7 cellular contexts compared by ENCODE assay signal in the genomic region with DNA sequence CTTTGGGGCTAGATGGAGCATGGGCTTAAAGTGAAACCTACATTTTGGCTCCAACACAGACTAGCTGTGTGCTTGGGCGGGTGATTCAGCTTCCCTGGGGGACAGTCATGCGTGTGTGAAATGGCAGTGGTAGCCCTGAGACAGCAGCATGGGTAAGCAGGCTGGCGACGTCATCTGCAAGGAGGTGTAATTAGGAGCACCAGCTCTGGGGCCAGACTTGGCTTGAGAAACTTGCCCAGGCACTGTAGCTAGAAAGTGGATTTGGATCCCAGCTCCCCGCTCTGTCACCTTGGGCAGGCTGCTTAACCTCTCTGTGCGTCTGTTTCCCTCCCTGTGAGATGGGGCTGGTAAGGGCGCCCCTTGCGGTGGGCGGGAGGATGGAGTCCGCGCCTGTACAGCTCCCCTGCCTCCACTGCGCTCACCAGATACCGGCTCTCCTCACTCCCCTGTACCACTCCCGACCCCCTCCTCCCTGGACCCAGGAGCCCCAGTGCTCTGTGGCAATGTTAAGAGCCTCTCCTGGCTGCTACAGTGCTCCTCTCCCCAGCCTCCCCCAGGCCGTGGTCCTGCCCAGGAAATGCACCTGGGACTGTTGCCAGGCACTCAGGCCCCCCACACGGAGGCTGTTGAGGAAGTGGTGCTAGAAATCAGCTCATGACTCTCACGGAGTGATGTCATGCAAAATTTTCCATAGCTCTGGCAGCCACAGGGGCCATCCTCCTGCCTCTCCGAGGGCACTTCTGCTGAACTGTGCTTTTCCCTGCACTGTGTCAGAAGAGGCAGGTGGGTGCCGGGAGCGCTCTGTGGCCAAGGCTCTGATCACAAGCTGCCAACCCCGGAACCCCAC. TPM values are rescaled to one million over a fixed set of nuclear protein-coding genes. Genes with fewer than 3 reads are reported as not detected.
DNase-seq lines count a peak whose midpoint lies in the region; ATAC-seq, FAIRE-seq and TF ChIP-seq lines count a peak whose summit lies in the region.

No MANE protein-coding gene starts in this region.

- no peaks in the 10 kb centered on the region for H3K27me3 Mint-ChIP-seq in activated B cell treated with CpG ODN at 0.5 μM for 24 hours

- peaks cover 8% of the 10 kb centered on the region for H3K36me3 Mint-ChIP-seq in activated B cell treated with CpG ODN at 0.5 μM for 24 hours (ENCODE audit: low read depth)

- intact Hi-C loops in activated B cell treated with CpG ODN at 0.5 μM for 24 hours (cut with micrococcal nuclease) (loop anchor here (1.0 to 5.0 kb wide), 8 partner anchors 17 to 262 kb away; a partner anchor contains a TSS), left lung (cut with DNase I) (no loop called here)

- POLR2A ChIA-PET in activated B cell treated with CpG ODN at 0.5 μM for 24 hours (lab: Charles Lee), result interaction anchor here (0.5 to 2.6 kb wide), 14 partner anchors 9 to 843 kb away, joined by 3 to 32 read pairs (median 4); a partner anchor contains a TSS

- peaks cover 2% of the 10 kb centered on the region for H3K36me3 ChIP-seq in bronchial epithelial cell (ENCODE audit: control insufficient read depth, insufficient read depth, low read length)
- H3K36me3 ChIP-seq in left lung, result no peaks in the 10 kb centered on the region

- no peaks in the 10 kb centered on the region for H3K27me3 ChIP-seq in bronchial epithelial cell (ENCODE audit: control insufficient read depth, insufficient read depth, low read length)
- H3K27me3 ChIP-seq in left lung, result no peaks in the 10 kb centered on the region

- ATAC-seq in GM18508 (IDR thresholded peaks at IDR 0.05; ENCODE audit: insufficient read depth, unreplicated experiment) (peak; percentile 55), HG02884 (IDR thresholded peaks at IDR 0.05; ENCODE audit: unreplicated experiment) (peak; percentile 92), activated B cell treated with CpG ODN at 0.5 μM for 24 hours (ENCODE audit: low read depth) (peak; percentile 71), left lung (peak; percentile 85)

- H3K9me3 ChIP-seq in left lung, result no peaks in the 10 kb centered on the region

- no peaks in the 10 kb centered on the region for H3K9me3 Mint-ChIP-seq in activated B cell treated with CpG ODN at 0.5 μM for 24 hours

- peaks cover 39% of the 10 kb centered on the region for H3K4me1 Mint-ChIP-seq in activated B cell treated with CpG ODN at 0.5 μM for 24 hours

- peak; percentile 63 for TF ChIP-seq CTCF in activated B cell treated with CpG ODN at 0.5 μM for 24 hours (IDR thresholded peaks at IDR 0.05)
- peak; percentile 51 for TF ChIP-seq CTCF in bronchial epithelial cell (IDR thresholded peaks at IDR 0.05; ENCODE audit: insufficient read depth, low read length, severe bottlenecking)
- peak; percentile 44 to 65 for TF ChIP-seq CTCF in left lung (IDR thresholded peaks at IDR 0.05)

- peak overlapping the region; percentile 33 to 77 for H3K27ac ChIP-seq in left lung

- CTCF ChIA-PET in activated B cell treated with CpG ODN at 0.5 μM for 24 hours (lab: Charles Lee), result interaction anchor here (0.5 to 2.6 kb wide), 14 partner anchors 10 to 262 kb away, joined by 3 to 28 read pairs (median 4); a partner anchor contains a TSS

- H3K4me3 ChIP-seq in bronchial epithelial cell (ENCODE audit: low read depth, low read length) (no peak overlapping the region), left lung (peak overlapping the region in 1 of 2 donors; percentile 19)

- H3K4me3 Mint-ChIP-seq in activated B cell treated with CpG ODN at 0.5 μM for 24 hours, result peak overlapping the region; percentile 85

- peak overlapping the region; percentile 98 for H3K27ac Mint-ChIP-seq in activated B cell treated with CpG ODN at 0.5 μM for 24 hours

- FAIRE-seq in bronchial epithelial cell (lab: Jason Lieb, UNC), result no peak

- peak; percentile 87 for DNase-seq in NCI-H2107 (lab: John Stamatoyannopoulos, UW)
- peak; percentile 77 for DNase-seq in activated B cell treated with CpG ODN at 0.5 μM for 24 hours
- peak; percentile 90 for DNase-seq in bronchial epithelial cell (ENCODE audit: low read depth)
- DNase-seq in left lung, result peak; percentile 89 to 90
- peak; percentile 61 to 80 (median 72) for DNase-seq in stimulated activated CD4-positive, alpha-beta T cell treated with anti-CD3 and anti-CD28 coated beads, TNF-alpha, amount 100 ng/mL, for 24 hours (ENCODE audit: low read depth in 3 of 3)

- H3K4me1 ChIP-seq in left lung, result peaks cover 15 to 57% of the 10 kb centered on the region in 2 donors

RNA-seq across cellular contexts. Expression of a gene that starts 44.6 kb away (rescaled TPM):
- 20.7 and 25.0 TPM in 2 replicates for total RNA-seq in activated B cell treated with CpG ODN at 0.5 μM for 24 hours
- total RNA-seq in bronchial epithelial cell, result 7.4 and 8.2 TPM in 2 replicates
- 10 to 100 TPM in 1 of 2 donors, 1 to 10 TPM in 1; 8.7 to 12.2 TPM for total RNA-seq in left lung
